In the genomic region with DNA sequence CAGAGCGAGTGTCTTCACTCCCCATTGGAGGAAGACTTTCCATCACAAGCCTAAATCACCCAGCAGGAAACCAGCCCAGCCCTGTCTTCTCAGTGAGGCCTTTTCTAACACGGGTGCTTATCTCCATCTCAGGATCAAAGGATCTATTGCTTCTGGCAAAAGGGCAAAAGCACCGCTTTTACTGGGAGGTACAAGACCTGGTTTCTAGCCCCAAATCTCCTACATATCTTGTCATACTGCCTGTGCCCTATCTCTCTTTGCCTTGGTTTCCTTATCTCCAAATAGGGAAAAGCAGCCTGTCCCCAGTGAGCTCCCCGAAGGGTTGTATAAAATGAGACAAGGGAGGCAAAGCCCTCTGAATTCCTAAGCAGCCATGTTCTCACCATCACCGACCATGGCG, we compare ENCODE assay signal across 1 cellular context.
TF ChIP-seq lines count a peak whose summit lies in the region.

No MANE protein-coding gene starts in this region.

TF ChIP-seq in K562, 482 proteins besides CTCF, POLR2A, EP300 and RAD21 (continues in another document):
- TF ChIP-seq, protein P1, sequence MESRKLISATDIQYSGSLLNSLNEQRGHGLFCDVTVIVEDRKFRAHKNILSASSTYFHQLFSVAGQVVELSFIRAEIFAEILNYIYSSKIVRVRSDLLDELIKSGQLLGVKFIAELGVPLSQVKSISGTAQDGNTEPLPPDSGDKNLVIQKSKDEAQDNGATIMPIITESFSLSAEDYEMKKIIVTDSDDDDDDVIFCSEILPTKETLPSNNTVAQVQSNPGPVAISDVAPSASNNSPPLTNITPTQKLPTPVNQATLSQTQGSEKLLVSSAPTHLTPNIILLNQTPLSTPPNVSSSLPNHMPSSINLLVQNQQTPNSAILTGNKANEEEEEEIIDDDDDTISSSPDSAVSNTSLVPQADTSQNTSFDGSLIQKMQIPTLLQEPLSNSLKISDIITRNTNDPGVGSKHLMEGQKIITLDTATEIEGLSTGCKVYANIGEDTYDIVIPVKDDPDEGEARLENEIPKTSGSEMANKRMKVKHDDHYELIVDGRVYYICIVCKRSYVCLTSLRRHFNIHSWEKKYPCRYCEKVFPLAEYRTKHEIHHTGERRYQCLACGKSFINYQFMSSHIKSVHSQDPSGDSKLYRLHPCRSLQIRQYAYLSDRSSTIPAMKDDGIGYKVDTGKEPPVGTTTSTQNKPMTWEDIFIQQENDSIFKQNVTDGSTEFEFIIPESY (CRISPR knock-in tag; IDR thresholded peaks at IDR 0.05): no peak
- TF ChIP-seq CXXC5 (CRISPR knock-in tag; IDR thresholded peaks at IDR 0.05): peak; percentile 24; the same call in 1 of the 2 replicates
- TF ChIP-seq FOSL1 (tag; conservative IDR thresholded peaks at IDR 0.05): no peak
- TF ChIP-seq PCBP1 (IDR thresholded peaks at IDR 0.05; ENCODE audit: low read depth, low read length, poor library complexity, severe bottlenecking): no peak
- no peak for TF ChIP-seq ZNF140 (CRISPR knock-in tag; IDR thresholded peaks at IDR 0.05)
- no peak for TF ChIP-seq KLF10 (CRISPR knock-in tag; IDR thresholded peaks at IDR 0.05)
- TF ChIP-seq SRSF9 (IDR thresholded peaks at IDR 0.05; ENCODE audit: borderline replicate concordance, low read depth, low read length): no peak
- TF ChIP-seq, protein P2, sequence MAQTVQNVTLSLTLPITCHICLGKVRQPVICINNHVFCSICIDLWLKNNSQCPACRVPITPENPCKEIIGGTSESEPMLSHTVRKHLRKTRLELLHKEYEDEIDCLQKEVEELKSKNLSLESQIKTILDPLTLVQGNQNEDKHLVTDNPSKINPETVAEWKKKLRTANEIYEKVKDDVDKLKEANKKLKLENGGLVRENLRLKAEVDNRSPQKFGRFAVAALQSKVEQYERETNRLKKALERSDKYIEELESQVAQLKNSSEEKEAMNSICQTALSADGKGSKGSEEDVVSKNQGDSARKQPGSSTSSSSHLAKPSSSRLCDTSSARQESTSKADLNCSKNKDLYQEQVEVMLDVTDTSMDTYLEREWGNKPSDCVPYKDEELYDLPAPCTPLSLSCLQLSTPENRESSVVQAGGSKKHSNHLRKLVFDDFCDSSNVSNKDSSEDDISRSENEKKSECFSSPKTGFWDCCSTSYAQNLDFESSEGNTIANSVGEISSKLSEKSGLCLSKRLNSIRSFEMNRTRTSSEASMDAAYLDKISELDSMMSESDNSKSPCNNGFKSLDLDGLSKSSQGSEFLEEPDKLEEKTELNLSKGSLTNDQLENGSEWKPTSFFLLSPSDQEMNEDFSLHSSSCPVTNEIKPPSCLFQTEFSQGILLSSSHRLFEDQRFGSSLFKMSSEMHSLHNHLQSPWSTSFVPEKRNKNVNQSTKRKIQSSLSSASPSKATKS (CRISPR knock-in tag; IDR thresholded peaks at IDR 0.05): no peak
- no peak for TF ChIP-seq ILK (tag; IDR thresholded peaks at IDR 0.05; ENCODE audit: borderline replicate concordance, low read depth)
- TF ChIP-seq RBFOX2 (IDR thresholded peaks at IDR 0.05; ENCODE audit: low read depth, low read length): no peak
- peak; percentile 63 for TF ChIP-seq TCF3 (CRISPR knock-in tag; IDR thresholded peaks at IDR 0.05)
- peak; percentile 60; the same call in 1 of the 2 replicates for TF ChIP-seq HDAC2 (IDR thresholded peaks at IDR 0.05)
- TF ChIP-seq ARNT (IDR thresholded peaks at IDR 0.05): no peak
- no peak for TF ChIP-seq NELFE (IDR thresholded peaks at IDR 0.05; ENCODE audit: insufficient read depth, insufficient read length)
- TF ChIP-seq FOXP1 (CRISPR knock-in tag; IDR thresholded peaks at IDR 0.05): no peak
- TF ChIP-seq TRIM24 (IDR thresholded peaks at IDR 0.05): peak; percentile 42 to 48; a peak in 1 of 4 replicates
- no peak for TF ChIP-seq SAFB (IDR thresholded peaks at IDR 0.05; ENCODE audit: borderline replicate concordance, low read depth, low read length)
- TF ChIP-seq SP1 (CRISPR knock-in tag; IDR thresholded peaks at IDR 0.05): 0 out of 2 replicates have a peak, but pooled peaks have one; percentile 20
- TF ChIP-seq MTA3 (IDR thresholded peaks at IDR 0.05; ENCODE audit: borderline replicate concordance): 0 out of 2 replicates have a peak, but pooled peaks have one; percentile 35
- TF ChIP-seq KAT7 (CRISPR knock-in tag; IDR thresholded peaks at IDR 0.05; ENCODE audit: borderline replicate concordance): no peak
- peak; percentile 70 for TF ChIP-seq CBFA2T2 (conservative IDR thresholded peaks at IDR 0.05)
- peak; percentile 50; the same call in 1 of the 2 replicates for TF ChIP-seq NCOR1 (IDR thresholded peaks at IDR 0.05)
- TF ChIP-seq, protein P3, sequence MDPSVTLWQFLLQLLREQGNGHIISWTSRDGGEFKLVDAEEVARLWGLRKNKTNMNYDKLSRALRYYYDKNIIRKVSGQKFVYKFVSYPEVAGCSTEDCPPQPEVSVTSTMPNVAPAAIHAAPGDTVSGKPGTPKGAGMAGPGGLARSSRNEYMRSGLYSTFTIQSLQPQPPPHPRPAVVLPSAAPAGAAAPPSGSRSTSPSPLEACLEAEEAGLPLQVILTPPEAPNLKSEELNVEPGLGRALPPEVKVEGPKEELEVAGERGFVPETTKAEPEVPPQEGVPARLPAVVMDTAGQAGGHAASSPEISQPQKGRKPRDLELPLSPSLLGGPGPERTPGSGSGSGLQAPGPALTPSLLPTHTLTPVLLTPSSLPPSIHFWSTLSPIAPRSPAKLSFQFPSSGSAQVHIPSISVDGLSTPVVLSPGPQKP (CRISPR knock-in tag; IDR thresholded peaks at IDR 0.05): no peak
- peak; percentile 66 for TF ChIP-seq GATA2 (CRISPR knock-in tag; IDR thresholded peaks at IDR 0.05)
- TF ChIP-seq, protein P4, sequence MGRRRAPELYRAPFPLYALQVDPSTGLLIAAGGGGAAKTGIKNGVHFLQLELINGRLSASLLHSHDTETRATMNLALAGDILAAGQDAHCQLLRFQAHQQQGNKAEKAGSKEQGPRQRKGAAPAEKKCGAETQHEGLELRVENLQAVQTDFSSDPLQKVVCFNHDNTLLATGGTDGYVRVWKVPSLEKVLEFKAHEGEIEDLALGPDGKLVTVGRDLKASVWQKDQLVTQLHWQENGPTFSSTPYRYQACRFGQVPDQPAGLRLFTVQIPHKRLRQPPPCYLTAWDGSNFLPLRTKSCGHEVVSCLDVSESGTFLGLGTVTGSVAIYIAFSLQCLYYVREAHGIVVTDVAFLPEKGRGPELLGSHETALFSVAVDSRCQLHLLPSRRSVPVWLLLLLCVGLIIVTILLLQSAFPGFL (CRISPR knock-in tag; IDR thresholded peaks at IDR 0.05): no peak
- TF ChIP-seq CSDE1 (IDR thresholded peaks at IDR 0.05): no peak
- TF ChIP-seq ZNF165 (CRISPR knock-in tag; IDR thresholded peaks at IDR 0.05; ENCODE audit: borderline replicate concordance): no peak
- peak; percentile 83 for TF ChIP-seq LCOR (CRISPR knock-in tag; IDR thresholded peaks at IDR 0.05)
- peak; percentile 20; the same call in 1 of the 2 replicates for TF ChIP-seq ZNF316 (IDR thresholded peaks at IDR 0.05)
- TF ChIP-seq TBL1XR1 (IDR thresholded peaks at IDR 0.05; ENCODE audit: low read length in 2 of 2): no peak
- TF ChIP-seq, protein P5, sequence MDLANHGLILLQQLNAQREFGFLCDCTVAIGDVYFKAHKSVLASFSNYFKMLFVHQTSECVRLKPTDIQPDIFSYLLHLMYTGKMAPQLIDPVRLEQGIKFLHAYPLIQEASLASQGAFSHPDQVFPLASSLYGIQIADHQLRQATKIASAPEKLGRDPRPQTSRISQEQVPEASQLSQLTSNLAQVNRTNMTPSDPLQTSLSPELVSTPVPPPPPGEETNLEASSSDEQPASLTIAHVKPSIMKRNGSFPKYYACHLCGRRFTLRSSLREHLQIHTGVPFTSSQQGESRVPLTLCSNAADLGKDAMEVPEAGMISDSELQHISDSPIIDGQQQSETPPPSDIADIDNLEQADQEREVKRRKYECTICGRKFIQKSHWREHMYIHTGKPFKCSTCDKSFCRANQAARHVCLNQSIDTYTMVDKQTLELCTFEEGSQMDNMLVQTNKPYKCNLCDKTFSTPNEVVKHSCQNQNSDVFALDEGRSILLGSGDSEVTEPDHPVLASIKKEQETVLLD (IDR thresholded peaks at IDR 0.05): peak; percentile 37; the same call in 1 of the 2 replicates
- TF ChIP-seq TAL1 (IDR thresholded peaks at IDR 0.05): peak; percentile 54; the same call in 1 of the 2 replicates
- no peak for TF ChIP-seq ZNF436 (CRISPR knock-in tag; IDR thresholded peaks at IDR 0.05)
- TF ChIP-seq, protein P6, sequence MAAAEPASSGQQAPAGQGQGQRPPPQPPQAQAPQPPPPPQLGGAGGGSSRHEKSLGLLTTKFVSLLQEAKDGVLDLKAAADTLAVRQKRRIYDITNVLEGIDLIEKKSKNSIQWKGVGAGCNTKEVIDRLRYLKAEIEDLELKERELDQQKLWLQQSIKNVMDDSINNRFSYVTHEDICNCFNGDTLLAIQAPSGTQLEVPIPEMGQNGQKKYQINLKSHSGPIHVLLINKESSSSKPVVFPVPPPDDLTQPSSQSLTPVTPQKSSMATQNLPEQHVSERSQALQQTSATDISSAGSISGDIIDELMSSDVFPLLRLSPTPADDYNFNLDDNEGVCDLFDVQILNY (CRISPR knock-in tag; IDR thresholded peaks at IDR 0.05): 0 out of 2 replicates have a peak, but pooled peaks have one; percentile 25
- TF ChIP-seq CTBP1 (IDR thresholded peaks at IDR 0.05; ENCODE audit: borderline replicate concordance): peak; percentile 58; the same call in 1 of the 2 replicates
- no peak for TF ChIP-seq KLF1 (tag; IDR thresholded peaks at IDR 0.05)
- 0 out of 4 replicates have a peak, but pooled peaks of 1 of the 2 experiments have one; percentile 10 for TF ChIP-seq TEAD1 (CRISPR knock-in tag; IDR thresholded peaks at IDR 0.05)
- no peak for TF ChIP-seq ZNF76 (CRISPR knock-in tag; IDR thresholded peaks at IDR 0.05; ENCODE audit: borderline replicate concordance)
- no peak for TF ChIP-seq NFIX (CRISPR knock-in tag; IDR thresholded peaks at IDR 0.05; ENCODE audit: low read depth)
- no peak for TF ChIP-seq ZNF764 (CRISPR knock-in tag; IDR thresholded peaks at IDR 0.05; ENCODE audit: low read depth)
- TF ChIP-seq SMARCA4 (IDR thresholded peaks at IDR 0.05): peak; percentile 56
- TF ChIP-seq ZNF197 (CRISPR knock-in tag; IDR thresholded peaks at IDR 0.05; ENCODE audit: low read depth): no peak
- TF ChIP-seq ZNF217 (CRISPR knock-in tag; IDR thresholded peaks at IDR 0.05): no peak
- no peak for TF ChIP-seq TAF15 (IDR thresholded peaks at IDR 0.05; ENCODE audit: low read depth, low read length)
- TF ChIP-seq RCOR1 (IDR thresholded peaks at IDR 0.05; ENCODE audit: borderline replicate concordance in 1 of 2, low read depth in 2 of 2, low read length in 2 of 2): peak in 1 of 2 experiments; percentile 47; a peak in 2 of 4 replicates
- no peak for TF ChIP-seq RBM22 (IDR thresholded peaks at IDR 0.05; ENCODE audit: low read depth, low read length, poor library complexity, severe bottlenecking)
- no peak for TF ChIP-seq MAFK (IDR thresholded peaks at IDR 0.05; ENCODE audit: low read length)
- no peak for TF ChIP-seq ZNF695 (CRISPR knock-in tag; IDR thresholded peaks at IDR 0.05)
- TF ChIP-seq, protein P7, sequence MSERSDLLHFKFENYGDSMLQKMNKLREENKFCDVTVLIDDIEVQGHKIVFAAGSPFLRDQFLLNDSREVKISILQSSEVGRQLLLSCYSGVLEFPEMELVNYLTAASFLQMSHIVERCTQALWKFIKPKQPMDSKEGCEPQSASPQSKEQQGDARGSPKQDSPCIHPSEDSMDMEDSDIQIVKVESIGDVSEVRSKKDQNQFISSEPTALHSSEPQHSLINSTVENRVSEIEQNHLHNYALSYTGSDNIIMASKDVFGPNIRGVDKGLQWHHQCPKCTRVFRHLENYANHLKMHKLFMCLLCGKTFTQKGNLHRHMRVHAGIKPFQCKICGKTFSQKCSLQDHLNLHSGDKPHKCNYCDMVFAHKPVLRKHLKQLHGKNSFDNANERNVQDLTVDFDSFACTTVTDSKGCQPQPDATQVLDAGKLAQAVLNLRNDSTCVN (CRISPR knock-in tag; IDR thresholded peaks at IDR 0.05): no peak
- no peak for TF ChIP-seq RBBP5 (IDR thresholded peaks at IDR 0.05; ENCODE audit: borderline replicate concordance, insufficient read depth, low read length, poor library complexity, severe bottlenecking)
- no peak for TF ChIP-seq MED1 (CRISPR knock-in tag; IDR thresholded peaks at IDR 0.05; ENCODE audit: borderline replicate concordance)
- no peak for TF ChIP-seq CHD1 (IDR thresholded peaks at IDR 0.05; ENCODE audit: low read length)
- TF ChIP-seq, protein P8, sequence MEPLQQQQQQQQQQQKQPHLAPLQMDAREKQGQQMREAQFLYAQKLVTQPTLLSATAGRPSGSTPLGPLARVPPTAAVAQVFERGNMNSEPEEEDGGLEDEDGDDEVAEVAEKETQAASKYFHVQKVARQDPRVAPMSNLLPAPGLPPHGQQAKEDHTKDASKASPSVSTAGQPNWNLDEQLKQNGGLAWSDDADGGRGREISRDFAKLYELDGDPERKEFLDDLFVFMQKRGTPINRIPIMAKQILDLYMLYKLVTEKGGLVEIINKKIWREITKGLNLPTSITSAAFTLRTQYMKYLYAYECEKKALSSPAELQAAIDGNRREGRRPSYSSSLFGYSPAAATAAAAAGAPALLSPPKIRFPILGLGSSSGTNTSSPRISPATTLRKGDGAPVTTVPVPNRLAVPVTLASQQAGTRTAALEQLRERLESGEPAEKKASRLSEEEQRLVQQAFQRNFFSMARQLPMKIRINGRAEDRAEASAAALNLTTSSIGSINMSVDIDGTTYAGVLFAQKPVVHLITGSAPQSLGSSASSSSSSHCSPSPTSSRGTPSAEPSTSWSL (CRISPR knock-in tag; IDR thresholded peaks at IDR 0.05; ENCODE audit: borderline replicate concordance): no peak
- TF ChIP-seq, protein P9, sequence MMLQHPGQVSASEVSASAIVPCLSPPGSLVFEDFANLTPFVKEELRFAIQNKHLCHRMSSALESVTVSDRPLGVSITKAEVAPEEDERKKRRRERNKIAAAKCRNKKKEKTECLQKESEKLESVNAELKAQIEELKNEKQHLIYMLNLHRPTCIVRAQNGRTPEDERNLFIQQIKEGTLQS (IDR thresholded peaks at IDR 0.05): no peak
- TF ChIP-seq, protein P9 (CRISPR knock-in tag; conservative IDR thresholded peaks at IDR 0.05): no peak
- TF ChIP-seq JUND (IDR thresholded peaks at IDR 0.05; ENCODE audit: borderline replicate concordance, low read depth, low read length): 0 out of 2 replicates have a peak, but pooled peaks have one; percentile 13
- TF ChIP-seq JUND (tag; IDR thresholded peaks at IDR 0.05; ENCODE audit: borderline replicate concordance, low read depth, low read length): no peak
- TF ChIP-seq ZC3H11A (IDR thresholded peaks at IDR 0.05; ENCODE audit: low read depth, low read length): no peak
- TF ChIP-seq, protein P10, sequence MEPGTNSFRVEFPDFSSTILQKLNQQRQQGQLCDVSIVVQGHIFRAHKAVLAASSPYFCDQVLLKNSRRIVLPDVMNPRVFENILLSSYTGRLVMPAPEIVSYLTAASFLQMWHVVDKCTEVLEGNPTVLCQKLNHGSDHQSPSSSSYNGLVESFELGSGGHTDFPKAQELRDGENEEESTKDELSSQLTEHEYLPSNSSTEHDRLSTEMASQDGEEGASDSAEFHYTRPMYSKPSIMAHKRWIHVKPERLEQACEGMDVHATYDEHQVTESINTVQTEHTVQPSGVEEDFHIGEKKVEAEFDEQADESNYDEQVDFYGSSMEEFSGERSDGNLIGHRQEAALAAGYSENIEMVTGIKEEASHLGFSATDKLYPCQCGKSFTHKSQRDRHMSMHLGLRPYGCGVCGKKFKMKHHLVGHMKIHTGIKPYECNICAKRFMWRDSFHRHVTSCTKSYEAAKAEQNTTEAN (CRISPR knock-in tag; IDR thresholded peaks at IDR 0.05): no peak
